Comparison of ENCODE assay signal across 8 cellular contexts in genomic region chr6:158853072-158853871, GRCh38. TPM values are rescaled to one million over a fixed set of nuclear protein-coding genes. Genes with fewer than 3 reads are reported as not detected.
DNase-seq lines count a peak whose midpoint lies in the region; ATAC-seq lines count a peak whose summit lies in the region.

No MANE protein-coding gene starts in this region.

- DNase-seq in DMS53 treated with DMSO at 0.1 percent for 48 hours (lab: John Stamatoyannopoulos, UW; ENCODE audit: unreplicated experiment) (peak; percentile 82), HT1080 (ENCODE audit: low read depth) (peak; percentile 99), T-helper 2 cell (peak; percentile 55 to 95 (median 83)), astrocyte of the hippocampus (ENCODE audit: low read depth, low spot score) (peak; percentile 98), iris pigment epithelial cell (ENCODE audit: low read depth) (peak; percentile 95), NCI-H1436 treated with DMSO at 0.1 percent for 48 hours (lab: John Stamatoyannopoulos, UW) (no peak)
- DNase-seq in stimulated activated CD4-positive, alpha-beta T cell treated with anti-CD3 and anti-CD28 coated beads, Interleukin-4, amount 100 ng/mL, for 48 hours (ENCODE audit: low read depth in 2 of 2): peak; percentile 72 to 85

- ATAC-seq in GM21515 (IDR thresholded peaks at IDR 0.05; ENCODE audit: unreplicated experiment): peak; percentile 94

RNA-seq across cellular contexts. Expression of gene EZR, which starts 34.1 kb away (rescaled TPM):
- 228 and 253 TPM in 2 replicates for total RNA-seq in HT1080 (2014; rRNA removed; shearing (Covaris generic))
- 163 and 167 TPM in 2 replicates for polyA plus RNA-seq in HT1080 (2015; cell fraction: cytosol; rRNA removed)
- 404 and 422 TPM in 2 replicates for polyA plus RNA-seq in HT1080 (2015; cell fraction: nucleus; rRNA removed)
